26 cellular contexts compared by ENCODE assay signal in the genomic region with DNA sequence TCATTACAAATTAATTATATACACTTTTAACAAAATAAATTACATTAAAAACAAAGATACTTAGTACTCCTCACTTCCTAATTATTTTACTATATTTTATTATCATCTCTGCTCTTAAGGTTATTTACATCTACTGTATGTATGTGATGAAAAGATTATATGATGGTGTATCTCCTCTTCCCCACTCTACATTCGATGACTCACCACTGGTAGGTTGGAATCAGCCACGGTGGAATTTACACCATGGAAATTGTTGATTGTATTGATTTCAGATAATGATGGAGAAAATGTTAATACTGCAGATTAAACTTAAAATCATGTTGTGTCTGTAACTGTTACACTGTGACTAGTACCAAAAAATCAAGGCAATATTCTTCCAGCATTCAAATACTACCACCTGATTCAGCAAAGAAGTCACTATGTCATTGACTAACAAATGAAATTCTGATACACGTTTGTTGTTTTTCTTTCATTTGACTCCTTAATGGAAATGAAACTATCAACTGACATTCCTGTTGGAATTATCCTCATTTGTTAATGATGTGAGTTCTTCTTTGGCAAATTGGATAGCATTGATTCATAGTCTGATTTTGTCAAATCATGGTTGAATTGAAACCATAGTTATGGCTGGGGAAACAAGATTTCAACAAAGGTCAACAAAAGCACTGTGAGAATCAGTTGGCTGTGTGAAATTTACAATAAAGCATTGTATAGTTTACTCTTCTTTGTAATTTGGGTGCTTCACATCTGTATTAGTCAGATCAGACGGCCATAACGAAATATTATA.
A peak's percentile ranks its signal among the peaks of the same experiment; 100 is the strongest.
DNase-seq lines count a peak whose midpoint lies in the region; ATAC-seq, FAIRE-seq and TF ChIP-seq lines count a peak whose summit lies in the region.
"Had no signal": no experiment of that assay in that cellular context is flagged by ENCODE, and none has a peak within 500 bp of the region (broad histone marks: within the 10 kb centered on the region; RNA-seq: fewer than 3 reads in every experiment).

No MANE protein-coding gene starts in this region.

- H3K79me2 ChIP-seq in K562 (ENCODE audit: control insufficient read depth, insufficient read depth, low read length): no peaks in the 10 kb centered on the region
- H3K79me2 ChIP-seq in endothelial cell of umbilical vein (ENCODE audit: control insufficient read depth, insufficient read depth, low read length): no peaks in the 10 kb centered on the region

- H3K9me3 ChIP-seq in HEK293 (ENCODE audit: control insufficient read depth, insufficient read depth, low read depth, low read length): no peaks in the 10 kb centered on the region
- no peaks in the 10 kb centered on the region for H3K9me3 ChIP-seq in K562 (replicated peaks; ENCODE audit: control insufficient read depth, insufficient read depth, low read depth, low read length)
- H3K9me3 ChIP-seq in endothelial cell of umbilical vein (replicated peaks; ENCODE audit: control insufficient read depth, insufficient read depth, low read length): no peaks in the 10 kb centered on the region
- no peaks in the 10 kb centered on the region for H3K9me3 ChIP-seq in pancreas
- H3K9me3 ChIP-seq: Caco-2 had no signal

- TF ChIP-seq RAD21 in K562 (CRISPR knock-in tag; conservative IDR thresholded peaks at IDR 0.05 in 1 of 2, IDR thresholded peaks at IDR 0.05 in 1 of 2): no peak

- intact Hi-C loops in K562 (cut with micrococcal nuclease): no loop called here
- intact Hi-C loops in endothelial cell of umbilical vein (cut with micrococcal nuclease): no loop called here
- intact Hi-C loops in pancreas (cut with DNase I): no loop called here

- H3K4me2 ChIP-seq in K562 (ENCODE audit: insufficient read depth, low read length): no peak overlapping the region
- H3K4me2 ChIP-seq in endothelial cell of umbilical vein (ENCODE audit: insufficient read depth, low read length): no peak overlapping the region
- H3K4me2 ChIP-seq: BLaER1 treated with 17β-estradiol and CSF1 and Interleukin-3, amounts not matched to agents 10 nM and 100 nM had no signal

- no peak for TF ChIP-seq CTCF in D721Med (IDR thresholded peaks at IDR 0.05; ENCODE audit: insufficient read depth, missing control alignments)
- TF ChIP-seq CTCF in HEK293 (tag by site-specific recombination; IDR thresholded peaks at IDR 0.05): no peak
- TF ChIP-seq CTCF in K562 (IDR thresholded peaks at IDR 0.05 in 2 of 3, conservative IDR thresholded peaks at IDR 0.05 in 1 of 3; ENCODE audit: insufficient read depth in 2 of 3, low read depth in 1 of 3, low read length in 3 of 3): no peak
- TF ChIP-seq CTCF in endothelial cell of umbilical vein (IDR thresholded peaks at IDR 0.05; ENCODE audit: extremely low read depth in 1 of 2, insufficient read depth in 1 of 2, low read depth in 1 of 2, low read length in 2 of 2): no peak
- TF ChIP-seq CTCF in pancreas (IDR thresholded peaks at IDR 0.05): no peak

- no TSS peak for BruUV-seq in K562 (replicated peaks; lab: Mats Ljungman, UMichigan)
- BruUV-seq in endothelial cell of umbilical vein (replicated peaks; lab: Mats Ljungman, UMichigan): no TSS peak

- H3K27ac ChIP-seq in HEK293 (ENCODE audit: extremely low read depth, low read depth, low read length) (no peak overlapping the region), K562 (ENCODE audit: extremely low read depth, low read depth, low read length) (no peak overlapping the region), endothelial cell of umbilical vein (ENCODE audit: insufficient read depth, low read depth, low read length) (no peak overlapping the region), pancreas (no peak overlapping the region)
- H3K27ac ChIP-seq: BLaER1 treated with 17β-estradiol and CSF1 and Interleukin-3, amounts not matched to agents 10 nM and 100 nM; C4-2B had no signal

- in situ Hi-C loops in K562 (cut with MboI): no loop called here

- DNase-seq in D721Med (ENCODE audit: insufficient read length, low spot score) (no peak), K562 (ENCODE audit: extremely low read depth in 1 of 4, low spot score in 3 of 4) (no peak), endothelial cell of umbilical vein (ENCODE audit: low read depth, low spot score) (no peak), pancreas (no peak)
- DNase-seq: 8988T; AML-193; Caco-2; Calu3; CD4-positive, alpha-beta T cell; CD8-positive, alpha-beta T cell; DMS 273 treated with DMSO at 0.1 percent for 48 hours; DMS153; DMS53; DMS79; DND-41; EL; GDM1 had no signal

- POLR2A ChIA-PET in HEK293 (lab: Yijun Ruan, JAX): no interaction called here
- POLR2A ChIA-PET in K562 (lab: Yijun Ruan, JAX): interaction anchor here (0.9 kb wide), 1 partner anchor 282 kb away, joined by 3 read pairs; no protein-coding TSS in a partner anchor
- POLR2A ChIA-PET in endothelial cell of umbilical vein (lab: Charles Lee): no interaction called here

- H3K4me1 ChIP-seq in HEK293 (ENCODE audit: control insufficient read depth, insufficient read depth, low read length): no peaks in the 10 kb centered on the region
- H3K4me1 ChIP-seq in K562 (replicated peaks in 1 of 2; ENCODE audit: control insufficient read depth in 2 of 2, insufficient read depth in 2 of 2, low read length in 2 of 2): peaks cover 32 to 73% of the 10 kb centered on the region in 2 experiments
- peaks cover 8% of the 10 kb centered on the region for H3K4me1 ChIP-seq in endothelial cell of umbilical vein (ENCODE audit: control insufficient read depth, extremely low read depth, insufficient read depth, low read length)
- peaks cover 10 to 16% (median 14%) of the 10 kb centered on the region in 3 donors for H3K4me1 ChIP-seq in pancreas

- no peaks in the 10 kb centered on the region for H3K27me3 ChIP-seq in K562 (ENCODE audit: control insufficient read depth in 2 of 2, insufficient read depth in 2 of 2, low read length in 2 of 2)
- H3K27me3 ChIP-seq in endothelial cell of umbilical vein (ENCODE audit: control insufficient read depth in 2 of 2, insufficient read depth in 2 of 2, low read length in 2 of 2): no peaks in the 10 kb centered on the region
- no peaks in the 10 kb centered on the region for H3K27me3 ChIP-seq in pancreas
- H3K27me3 ChIP-seq: BLaER1 treated with 17β-estradiol and CSF1 and Interleukin-3, amounts not matched to agents 10 nM and 100 nM had no signal

- H3K36me3 ChIP-seq in HEK293 (ENCODE audit: control insufficient read depth in 2 of 2, insufficient read depth in 1 of 2, low read length in 2 of 2) (no peaks in the 10 kb centered on the region), K562 (ENCODE audit: control insufficient read depth, insufficient read depth, low read length) (no peaks in the 10 kb centered on the region), endothelial cell of umbilical vein (ENCODE audit: control insufficient read depth in 2 of 2, extremely low read depth in 1 of 2, insufficient read depth in 2 of 2, low read length in 2 of 2) (no peaks in the 10 kb centered on the region), pancreas (no peaks in the 10 kb centered on the region)
- H3K36me3 ChIP-seq: BLaER1 treated with 17β-estradiol and CSF1 and Interleukin-3, amounts not matched to agents 10 nM and 100 nM had no signal

- no peak for TF ChIP-seq POLR2A in K562 (conservative IDR thresholded peaks at IDR 0.05)
- TF ChIP-seq POLR2A in endothelial cell of umbilical vein (IDR thresholded peaks at IDR 0.05; ENCODE audit: low read depth, low read length): no peak

- no peak overlapping the region for H3K9ac ChIP-seq in K562 (ENCODE audit: insufficient read depth in 1 of 2, low read depth in 2 of 2, low read length in 2 of 2)
- no peak overlapping the region for H3K9ac ChIP-seq in endothelial cell of umbilical vein (replicated peaks; ENCODE audit: extremely low read depth, insufficient read depth, low read length)
- H3K9ac ChIP-seq: BLaER1 treated with 17β-estradiol and CSF1 and Interleukin-3, amounts not matched to agents 10 nM and 100 nM had no signal

- WGBS in K562 (ENCODE audit: insufficient coverage, low coverage, missing lambda C conversion rate): 43% methylated on average over 5 of the region's 5 CpGs
- WGBS in pancreas, 2 donors: 61 to 63% methylated on average over 5 of the region's 5 CpGs

- no peak overlapping the region for H3K4me3 ChIP-seq in HEK293 (ENCODE audit: low read depth, low read length)
- H3K4me3 ChIP-seq in K562: no peak overlapping the region
- no peak overlapping the region for H3K4me3 ChIP-seq in endothelial cell of umbilical vein (replicated peaks in 1 of 3; ENCODE audit: insufficient read depth in 1 of 3, low read depth in 1 of 3, low read length in 3 of 3)
- H3K4me3 ChIP-seq in pancreas: no peak overlapping the region
- H3K4me3 ChIP-seq: BLaER1 treated with 17β-estradiol and CSF1 and Interleukin-3, amounts not matched to agents 10 nM and 100 nM; GM12878 had no signal

- H2AFZ ChIP-seq in K562 (ENCODE audit: low read depth, low read length) (no peak overlapping the region; the same call in 1 of the 2 replicates), endothelial cell of umbilical vein (ENCODE audit: low read depth, low read length) (no peak overlapping the region)

- H4K20me1 ChIP-seq in K562 (replicated peaks; ENCODE audit: control insufficient read depth, insufficient read depth, low read length) (no peaks in the 10 kb centered on the region), endothelial cell of umbilical vein (replicated peaks; ENCODE audit: control insufficient read depth, extremely low read depth, insufficient read depth, low read length) (no peaks in the 10 kb centered on the region)
- H4K20me1 ChIP-seq: BLaER1 treated with 17β-estradiol and CSF1 and Interleukin-3, amounts not matched to agents 10 nM and 100 nM had no signal

- no peak; the same call in 1 of the 2 replicates for TF ChIP-seq EP300 in K562 (IDR thresholded peaks at IDR 0.05; ENCODE audit: low read length)

- CTCF ChIA-PET in HEK293 (lab: Yijun Ruan, JAX) (interaction anchor here (1.0 kb wide), 1 partner anchor 80 kb away, joined by 3 read pairs; no protein-coding TSS in a partner anchor), K562 (lab: Yijun Ruan, JAX; ENCODE audit: low intra/inter-chr PET ratio) (no interaction called here), endothelial cell of umbilical vein (lab: Charles Lee) (interaction anchor here (1.4 kb wide), 1 partner anchor 80 kb away, joined by 7 read pairs; a partner anchor contains a TSS)

- ATAC-seq in K562 (no peak), HG03439 (IDR thresholded peaks at IDR 0.05; ENCODE audit: unreplicated experiment) (no peak), pancreas (no peak), GM18511 (IDR thresholded peaks at IDR 0.05; ENCODE audit: unreplicated experiment) (no peak), GM21619 (IDR thresholded peaks at IDR 0.05; ENCODE audit: unreplicated experiment) (no peak)
- ATAC-seq: CD8-positive, alpha-beta T cell; GM12878 had no signal

- H3K9me1 ChIP-seq in K562 (ENCODE audit: control insufficient read depth, insufficient read depth, low read length) (no peaks in the 10 kb centered on the region), endothelial cell of umbilical vein (replicated peaks; ENCODE audit: control insufficient read depth, extremely low read depth, insufficient read depth, low read length) (no peaks in the 10 kb centered on the region)

- FAIRE-seq in D721Med (lab: Jason Lieb, UNC): peak; percentile 63
- FAIRE-seq in K562 (lab: Jason Lieb, UNC): no peak
- FAIRE-seq in endothelial cell of umbilical vein (lab: Jason Lieb, UNC): no peak
- no peak for FAIRE-seq in pancreas (lab: Jason Lieb, UNC)
- FAIRE-seq: A204.1, GM12878, GM12892 had no signal

- dilution Hi-C loops in endothelial cell of umbilical vein (cut with MboI; ENCODE audit: extremely low pct_ligation_motif_present, low sequenced_read_pairs): no loop called here
